ENCODE assay signal across 13 cellular contexts in genomic region chr19:45766293-45766918, GRCh38. TPM values are rescaled to one million over a fixed set of nuclear protein-coding genes. Genes with fewer than 3 reads are reported as not detected.
A peak's percentile ranks its signal among the peaks of the same experiment; 100 is the strongest.
DNase-seq lines count a peak whose midpoint lies in the region; ATAC-seq and TF ChIP-seq lines count a peak whose summit lies in the region.
"Had no signal": no experiment of that assay in that cellular context is flagged by ENCODE, and none has a peak within 500 bp of the region (broad histone marks: within the 10 kb centered on the region; RNA-seq: fewer than 3 reads in every experiment).

No MANE protein-coding gene starts in this region.

- DNase-seq in AG10803 (ENCODE audit: low read depth) (no peak), adrenal gland (peak in 1 of 7 donors; percentile 46), heart right ventricle (peak in 1 of 2 donors; percentile 35), prostate gland (ENCODE audit: low spot score) (no peak), NCI-H69 (lab: John Stamatoyannopoulos, UW) (no peak), RKO (ENCODE audit: low spot score) (no peak), dedifferentiated amniotic fluid mesenchymal stem cell (ENCODE audit: extremely low spot score) (no peak)
- DNase-seq: activated T-cell treated with anti-CD3 and anti-CD28 coated beads, Interleukin-2, amount 50 U/mL, for 4 hours; NCI-H226 had no signal

- H3K27ac ChIP-seq in adrenal gland, result peak overlapping the region; percentile 92 to 98 (median 94)
- H3K27ac ChIP-seq in heart right ventricle, result peak overlapping the region; percentile 83 to 100 (median 96)
- peak overlapping the region; percentile 97 to 99 for H3K27ac ChIP-seq in prostate gland

- ATAC-seq in heart right ventricle (no peak), GM18909 (IDR thresholded peaks at IDR 0.05; ENCODE audit: poor library complexity, unreplicated experiment) (no peak)
- ATAC-seq: activated T-cell treated with anti-CD3 and anti-CD28 coated beads, Interleukin-2, amount 50 U/mL, for 4 hours had no signal

- no peaks in the 10 kb centered on the region for H3K27me3 ChIP-seq in adrenal gland
- H3K27me3 ChIP-seq in heart right ventricle, result peaks cover 0 to 62% (median 0%) of the 10 kb centered on the region in 7 donors
- H3K27me3 ChIP-seq in prostate gland (replicated peaks; ENCODE audit: insufficient read depth), result no peaks in the 10 kb centered on the region

- H3K4me3 ChIP-seq in AG10803 (ENCODE audit: low read length) (peak overlapping the region; percentile 91), adrenal gland (peak overlapping the region in 2 of 4 donors; percentile 76 to 86), heart right ventricle (peak overlapping the region; percentile 75 to 94 (median 86)), prostate gland (peak overlapping the region; percentile 79 to 83)

- peak in 1 of 2 donors; percentile 8 for TF ChIP-seq POLR2A in adrenal gland (IDR thresholded peaks at IDR 0.05)
- no peak for TF ChIP-seq POLR2A in prostate gland (IDR thresholded peaks at IDR 0.05)

- WGBS in adrenal gland, 4 donors, result 58 to 80% (median 67%) methylated on average over 1 to 19 of the region's 19 CpGs
- WGBS in heart right ventricle, 2 donors, result 32 to 54% methylated on average over 18 to 19 of the region's 19 CpGs
- 44% methylated on average over 16 of the region's 19 CpGs for WGBS in prostate gland

- H3K4me1 ChIP-seq in adrenal gland (replicated peaks in 1 of 2) (peaks cover 7 to 24% of the 10 kb centered on the region in 2 donors), heart right ventricle (peaks cover 37 to 70% (median 50%) of the 10 kb centered on the region in 9 donors), prostate gland (replicated peaks) (peaks cover 34% of the 10 kb centered on the region)

- no peak for TF ChIP-seq CTCF in AG10803 (conservative IDR thresholded peaks at IDR 0.05; ENCODE audit: low read length)
- TF ChIP-seq CTCF in adrenal gland (IDR thresholded peaks at IDR 0.05), result no peak
- no peak for TF ChIP-seq CTCF in heart right ventricle (IDR thresholded peaks at IDR 0.05)
- no peak for TF ChIP-seq CTCF in prostate gland (IDR thresholded peaks at IDR 0.05)

- intact Hi-C loops in adrenal gland (cut with DNase I), result loop anchor here in 1 of 2 donors (5.0 kb wide), 1 partner anchor 54 kb away; no protein-coding TSS in a partner anchor
- intact Hi-C loops in heart right ventricle (cut with DNase I), result loop anchor here in 2 of 10 donors (5.0 kb wide), 2 partner anchors 49 to 74 kb away; partner anchors contain the start of genes QPCTL (in 2 of the 2) and SNRPD2 (in 2 of the 2)
- intact Hi-C loops in prostate gland (cut with DNase I), result loop anchor here (5.0 kb wide), 2 partner anchors 49 to 74 kb away; partner anchors contain the start of genes QPCTL and SNRPD2

- H3K36me3 ChIP-seq in adrenal gland (replicated peaks in 1 of 2), result peaks cover 0 to 6% of the 10 kb centered on the region in 2 donors
- peaks cover 0 to 10% (median under 1%) of the 10 kb centered on the region in 9 donors for H3K36me3 ChIP-seq in heart right ventricle
- H3K36me3 ChIP-seq in prostate gland, result no peaks in the 10 kb centered on the region
- H3K36me3 ChIP-seq: HAP-1 had no signal

- H3K9me3 ChIP-seq in adrenal gland (replicated peaks in 1 of 3) (no peaks in the 10 kb centered on the region), heart right ventricle (no peaks in the 10 kb centered on the region), prostate gland (no peaks in the 10 kb centered on the region)
- H3K9me3 ChIP-seq: HAP-1 had no signal

RNA-seq across cellular contexts. Expression of gene SIX5, which starts 2.6 kb away (rescaled TPM):
- total RNA-seq in adrenal gland (10 to 100 TPM; 12.5 to 67.6 (median 27.1) TPM), heart right ventricle (10 to 100 TPM; 16.8 to 24.5 (median 21.3) TPM), prostate gland (10 to 100 TPM; 33.7 to 37.5 TPM)
- polyA plus RNA-seq in adrenal gland (10 to 100 TPM in 2 of 3 donors, 1 to 10 TPM in 1; 6.2 to 69.1 (median 32.9) TPM), heart right ventricle (10 to 100 TPM; 15.5 to 29.3 TPM)

RNA-seq across cellular contexts. Expression of gene DMPK, which starts 15.9 kb away (rescaled TPM):
- 100 to 1,000 TPM in 5 of 8 donors, 10 to 100 TPM in 3; 89.1 to 197 (median 116) TPM for total RNA-seq in adrenal gland
- polyA plus RNA-seq in adrenal gland, result 100 to 1,000 TPM in 2 of 3 donors, 10 to 100 TPM in 1; 76.8 to 748 (median 185) TPM
- total RNA-seq in heart right ventricle, result 100 to 1,000 TPM; 220 to 377 (median 296) TPM
- polyA plus RNA-seq in heart right ventricle, result 100 to 1,000 TPM; 377 to 439 TPM
- 10 to 100 TPM; 52.8 to 88.2 TPM for total RNA-seq in prostate gland

RNA-seq across cellular contexts. Expression of gene DMWD, which starts 26.2 kb away (rescaled TPM):
- 10 to 100 TPM; 29.2 to 59.5 (median 36.0) TPM for total RNA-seq in adrenal gland
- 10 to 100 TPM; 14.2 to 91.5 (median 16.7) TPM for polyA plus RNA-seq in adrenal gland
- total RNA-seq in heart right ventricle, result 10 to 100 TPM; 54.2 to 78.1 (median 69.3) TPM
- 10 to 100 TPM; 44.6 to 58.9 TPM for polyA plus RNA-seq in heart right ventricle
- total RNA-seq in prostate gland, result 10 to 100 TPM; 35.5 to 96.7 TPM

RNA-seq across cellular contexts. Expression of gene MEIOSIN, which starts 33.2 kb away (rescaled TPM):
- not detected for total RNA-seq in adrenal gland
- polyA plus RNA-seq in adrenal gland, result under 1 TPM in 2 of 3 donors, not detected in 1; 0.03 to 0.05 TPM
- not detected for total RNA-seq in heart right ventricle
- not detected for polyA plus RNA-seq in heart right ventricle
- 1 to 10 TPM in 1 of 2 donors, not detected in 1; 1.8 TPM for total RNA-seq in prostate gland
- total RNA-seq: activated T-cell treated with anti-CD3 and anti-CD28 coated beads, Interleukin-2, amount 50 U/mL, for 4 hours; neural crest cell; T-helper 2 cell treated with Interferon-gamma antibody and Interleukin-4, amounts not matched to agents 100 ng/mL and 5 ng/mL, for 36 hours had no signal

RNA-seq across cellular contexts. Expression of gene FBXO46, which starts 35.7 kb away (rescaled TPM):
- total RNA-seq in adrenal gland, result 10 to 100 TPM in 7 of 8 donors, 1 to 10 TPM in 1; 5.7 to 25.6 (median 12.0) TPM
- 10 to 100 TPM in 1 of 3 donors, 1 to 10 TPM in 2; 3.2 to 19.5 (median 9.1) TPM for polyA plus RNA-seq in adrenal gland
- total RNA-seq in heart right ventricle, result 10 to 100 TPM in 2 of 10 donors, 1 to 10 TPM in 8; 5.2 to 13.5 (median 9.1) TPM
- 10 to 100 TPM in 1 of 2 donors, 1 to 10 TPM in 1; 5.3 to 11.4 TPM for polyA plus RNA-seq in heart right ventricle
- total RNA-seq in prostate gland, result 10 to 100 TPM; 21.8 to 26.7 TPM
